Comparison of ENCODE assay signal across 8 cellular contexts in the genomic region with DNA sequence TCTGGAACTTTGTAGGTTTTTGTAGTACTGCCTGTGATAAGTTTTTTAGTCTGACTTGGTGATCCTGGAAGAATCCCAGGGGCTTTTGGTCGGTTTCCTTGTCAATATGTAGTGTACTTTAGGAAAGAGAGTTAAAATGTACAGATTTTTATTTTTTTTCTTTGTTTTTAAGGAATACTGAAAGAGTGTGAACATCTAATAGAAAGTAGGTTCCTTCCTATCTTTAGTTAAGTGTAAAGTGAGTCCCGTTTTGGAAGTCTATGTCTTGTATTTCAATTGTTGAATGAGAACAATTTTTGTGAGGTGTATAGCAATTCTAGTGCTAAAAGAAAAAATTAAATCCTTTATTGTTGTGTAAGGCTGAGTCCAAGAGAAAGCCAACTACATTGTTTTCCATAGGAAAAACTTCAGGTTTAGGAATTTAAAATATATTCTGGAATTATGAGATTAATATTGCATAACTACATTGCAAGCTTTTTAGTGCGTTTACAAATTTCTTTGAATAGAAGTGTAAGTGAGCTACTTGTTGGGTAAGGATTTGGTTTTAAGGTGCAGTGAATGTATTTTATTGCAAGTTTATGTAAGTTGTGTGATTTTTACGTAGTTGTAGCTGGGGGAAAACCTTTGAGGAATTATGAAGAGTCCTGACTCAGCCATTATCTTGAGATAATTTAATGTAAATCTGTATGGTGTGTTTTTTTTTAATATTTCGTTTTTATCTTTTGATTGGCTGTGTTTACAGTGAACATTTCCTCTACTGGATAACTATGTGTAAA. TPM values are rescaled to one million over a fixed set of nuclear protein-coding genes. Genes with fewer than 3 reads are reported as not detected.
DNase-seq lines count a peak whose midpoint lies in the region; ATAC-seq and FAIRE-seq lines count a peak whose summit lies in the region.

No MANE protein-coding gene starts in this region.

- peaks cover 7% of the 10 kb centered on the region for H3K36me3 Mint-ChIP-seq in central memory CD8-positive, alpha-beta T cell (ENCODE audit: insufficient read depth)

- no peak for FAIRE-seq in HTR-8/SVneo (lab: Jason Lieb, UNC)

- no peak overlapping the region for H2AFZ ChIP-seq in ACC112 (ENCODE audit: low read length, unreplicated experiment)

- H3K79me2 ChIP-seq in ACC112 (ENCODE audit: control insufficient read depth, insufficient read depth, low read length, unreplicated experiment): peaks cover 64% of the 10 kb centered on the region

- H3K4me3 Mint-ChIP-seq in central memory CD8-positive, alpha-beta T cell: peak overlapping the region; percentile 82

- peak overlapping the region; percentile 77 for H3K9ac ChIP-seq in mucosa of stomach (ENCODE audit: low read length)

- H3K9me3 Mint-ChIP-seq in central memory CD8-positive, alpha-beta T cell: no peaks in the 10 kb centered on the region

- H3K9me3 ChIP-seq in mucosa of stomach (ENCODE audit: control insufficient read depth, low read length): no peaks in the 10 kb centered on the region

- H3K4me3 ChIP-seq in ACC112 (ENCODE audit: low read depth, low read length): peak overlapping the region; percentile 88
- peak overlapping the region; percentile 78 for H3K4me3 ChIP-seq in Jurkat, Clone E6-1 (ENCODE audit: low read length)
- peak overlapping the region; percentile 83 for H3K4me3 ChIP-seq in mucosa of stomach (ENCODE audit: low read length)

- no peaks in the 10 kb centered on the region for H3K27me3 Mint-ChIP-seq in central memory CD8-positive, alpha-beta T cell

- no peak for ATAC-seq in central memory CD8-positive, alpha-beta T cell (replicated peaks; ENCODE audit: extremely low read depth, poor library complexity, severe bottlenecking)
- ATAC-seq in HG02938 (IDR thresholded peaks at IDR 0.05; ENCODE audit: unreplicated experiment) (no peak), GM19035 (IDR thresholded peaks at IDR 0.05; ENCODE audit: unreplicated experiment) (no peak)

- DNase-seq in Jurkat, Clone E6-1 (ENCODE audit: low read depth, low spot score): no peak
- DNase-seq in central memory CD8-positive, alpha-beta T cell (ENCODE audit: low spot score in 2 of 2): no peak
- DNase-seq in HTR-8/SVneo (ENCODE audit: insufficient read length, low spot score): no peak
- no peak for DNase-seq in HuH-7.5 (ENCODE audit: low spot score)

- H3K4me1 Mint-ChIP-seq in central memory CD8-positive, alpha-beta T cell: peaks cover 18% of the 10 kb centered on the region

- H3K4me1 ChIP-seq in ACC112 (ENCODE audit: control insufficient read depth, insufficient read depth, low read length, unreplicated experiment): peaks cover 36% of the 10 kb centered on the region
- H3K4me1 ChIP-seq in mucosa of stomach (ENCODE audit: control insufficient read depth, insufficient read depth, low read length): peaks cover 27% of the 10 kb centered on the region

- H3K27ac ChIP-seq in ACC112 (ENCODE audit: low read depth, low read length): peak overlapping the region; percentile 95

- H3K27me3 ChIP-seq in ACC112 (ENCODE audit: insufficient read depth, low read length) (no peaks in the 10 kb centered on the region), mucosa of stomach (ENCODE audit: control insufficient read depth, insufficient read depth, low read length) (no peaks in the 10 kb centered on the region)

- no peaks in the 10 kb centered on the region for H3K36me3 ChIP-seq in ACC112 (ENCODE audit: insufficient read depth, low read length)
- H3K36me3 ChIP-seq in mucosa of stomach (ENCODE audit: control insufficient read depth, insufficient read depth, low read length): no peaks in the 10 kb centered on the region

- H3K27ac Mint-ChIP-seq in central memory CD8-positive, alpha-beta T cell (ENCODE audit: low read depth): peak overlapping the region; percentile 80

RNA-seq across cellular contexts. Expression of gene VAPA, which starts 1.7 kb away (rescaled TPM):
- polyA plus RNA-seq in Jurkat, Clone E6-1 (2012; ENCODE audit: insufficient read depth, insufficient read length): 212 TPM

RNA-seq across cellular contexts. Expression of gene TXNDC2, which starts 29.7 kb away (rescaled TPM):
- polyA plus RNA-seq in Jurkat, Clone E6-1 (2012; ENCODE audit: insufficient read depth, insufficient read length): not detected
